1 cellular context compared by ENCODE assay signal in genomic region chr12:7093892-7094291, GRCh38.
TF ChIP-seq lines count a peak whose summit lies in the region.

No MANE protein-coding gene starts in this region.

TF ChIP-seq in GM23338, 12 proteins besides CTCF, POLR2A, EP300 and RAD21 (continued from another document):
- TF ChIP-seq ZNF462 (CRISPR knock-in tag; IDR thresholded peaks at IDR 0.05) (no peak), ETS1 (IDR thresholded peaks at IDR 0.05) (no peak), REST (IDR thresholded peaks at IDR 0.05; ENCODE audit: unreplicated experiment) (no peak), POLR2AphosphoS5 (IDR thresholded peaks at IDR 0.05; ENCODE audit: low read depth) (no peak)
TF ChIP-seq in GM23338: peak in this region for 0.
